9 cellular contexts compared by ENCODE assay signal in genomic region chr5:115336964-115337363, GRCh38.
"Had no signal": no experiment of that assay in that cellular context is flagged by ENCODE, and none has a peak within 500 bp of the region (broad histone marks: within the 10 kb centered on the region; RNA-seq: fewer than 3 reads in every experiment).

No MANE protein-coding gene starts in this region.

- ATAC-seq: HCT116, K562 had no signal

- DNase-seq: GOT3, H7, HFFc6, IMR-90 had no signal

- H3K4me1 ChIP-seq: HAP-1 had no signal

- H3K4me3 ChIP-seq: GM23248, HAP-1, K562 had no signal

- H3K27ac ChIP-seq: GM23248, HL-60 had no signal

- H3K9me3 ChIP-seq: HAP-1 had no signal

- H2AFZ ChIP-seq: GM23248 had no signal

- H3K9ac ChIP-seq: GM23248 had no signal

- H3K36me3 ChIP-seq: HAP-1 had no signal
